8 cellular contexts compared by ENCODE assay signal in genomic region chr9:124415852-124416484, GRCh38. TPM values are rescaled to one million over a fixed set of nuclear protein-coding genes. Genes with fewer than 3 reads are reported as not detected.
DNase-seq lines count a peak whose midpoint lies in the region; ATAC-seq, FAIRE-seq and TF ChIP-seq lines count a peak whose summit lies in the region.

No MANE protein-coding gene starts in this region.

- TF ChIP-seq POLR2A in A549 (IDR thresholded peaks at IDR 0.05; ENCODE audit: low read length), result no peak

- H2AFZ ChIP-seq in GM23338, result no peak overlapping the region

- peaks cover 3% of the 10 kb centered on the region; the same call in 1 of the 2 replicates for H3F3A ChIP-seq in GM23338 (replicated peaks; ENCODE audit: low read depth)

- H4K20me1 ChIP-seq in GM23338 (replicated peaks; ENCODE audit: insufficient read depth), result peaks cover 3% of the 10 kb centered on the region; the same call in 1 of the 2 replicates

- WGBS in A549 (ENCODE audit: missing lambda C conversion rate), result 89% methylated on average over 17 of the region's 17 CpGs

- H3K9me3 Mint-ChIP-seq in GM23338, result no peaks in the 10 kb centered on the region
- peaks cover 3% of the 10 kb centered on the region for H3K9me3 Mint-ChIP-seq in activated naive CD8-positive, alpha-beta T cell treated with anti-CD3 and anti-CD28 coated beads, Interleukin-2, amount 50 U/mL, for 24 hours

- peaks cover 41% of the 10 kb centered on the region for H3K36me3 Mint-ChIP-seq in GM23338 (ENCODE audit: low read depth)
- peaks cover 38% of the 10 kb centered on the region for H3K36me3 Mint-ChIP-seq in activated naive CD8-positive, alpha-beta T cell treated with anti-CD3 and anti-CD28 coated beads, Interleukin-2, amount 50 U/mL, for 24 hours (ENCODE audit: low read depth)

- H3K9ac ChIP-seq in mucosa of rectum (ENCODE audit: low read depth in 1 of 2, low read length in 2 of 2), result no peak overlapping the region

- peaks cover 8% of the 10 kb centered on the region for H3K27me3 Mint-ChIP-seq in GM23338 (ENCODE audit: insufficient read depth, low read depth, poor library complexity)
- H3K27me3 Mint-ChIP-seq in activated naive CD8-positive, alpha-beta T cell treated with anti-CD3 and anti-CD28 coated beads, Interleukin-2, amount 50 U/mL, for 24 hours, result no peaks in the 10 kb centered on the region

- H3K27me3 ChIP-seq in GM23338 (ENCODE audit: insufficient read depth), result no peaks in the 10 kb centered on the region
- no peaks in the 10 kb centered on the region for H3K27me3 ChIP-seq in mucosa of rectum (ENCODE audit: control insufficient read depth in 2 of 2, insufficient read depth in 2 of 2, low read length in 2 of 2)

- peaks cover 34% of the 10 kb centered on the region for H3K4me1 ChIP-seq in A549
- peaks cover 6% of the 10 kb centered on the region; the same call in 1 of the 2 replicates for H3K4me1 ChIP-seq in GM23338 (ENCODE audit: insufficient read depth)
- H3K4me1 ChIP-seq in mucosa of rectum (ENCODE audit: control insufficient read depth in 2 of 2, insufficient read depth in 2 of 2, low read length in 2 of 2), result peaks cover 9 to 10% of the 10 kb centered on the region in 2 donors

- peak overlapping the region; percentile 99; the same call in 1 of the 3 replicates for H3K4me3 Mint-ChIP-seq in GM23338
- H3K4me3 Mint-ChIP-seq in activated naive CD8-positive, alpha-beta T cell treated with anti-CD3 and anti-CD28 coated beads, Interleukin-2, amount 50 U/mL, for 24 hours, result peak overlapping the region; percentile 98

- H3K27ac ChIP-seq in A549 (peak overlapping the region; percentile 46 to 64; a peak in 3 of 6 replicates), GM23338 (ENCODE audit: low read depth) (no peak overlapping the region), mucosa of rectum (ENCODE audit: low read depth in 2 of 2, low read length in 2 of 2) (no peak overlapping the region)

- CTCF ChIA-PET in A549 (lab: Yijun Ruan, JAX), result interaction anchor here (1.2 to 26.5 kb wide), 6 partner anchors 23 to 246 kb away, joined by 3 to 429 read pairs (median 6); no protein-coding TSS in a partner anchor

- 0 out of 3 replicates have a peak, but pooled peaks cover 3% of the 10 kb centered on the region for H3K9me3 ChIP-seq in A549
- no peaks in the 10 kb centered on the region for H3K9me3 ChIP-seq in mucosa of rectum (ENCODE audit: control insufficient read depth in 2 of 2, low read length in 2 of 2)

- H3K36me3 ChIP-seq in GM23338 (ENCODE audit: insufficient read depth) (peaks cover 31% of the 10 kb centered on the region), mucosa of rectum (ENCODE audit: control insufficient read depth in 2 of 2, insufficient read depth in 2 of 2, low read length in 2 of 2) (peaks cover 25 to 30% of the 10 kb centered on the region in 2 donors)

- FAIRE-seq in A549 (lab: Jason Lieb, UNC), result no peak

- peaks cover 11% of the 10 kb centered on the region for H3K4me1 Mint-ChIP-seq in GM23338
- H3K4me1 Mint-ChIP-seq in activated naive CD8-positive, alpha-beta T cell treated with anti-CD3 and anti-CD28 coated beads, Interleukin-2, amount 50 U/mL, for 24 hours, result peaks cover 41% of the 10 kb centered on the region

- no peak for TF ChIP-seq RAD21 in A549 (conservative IDR thresholded peaks at IDR 0.05 in 1 of 2, IDR thresholded peaks at IDR 0.05 in 1 of 2)

- no peak for TF ChIP-seq CTCF in A549 (IDR thresholded peaks at IDR 0.05)
- no peak for TF ChIP-seq CTCF in GM23338 (conservative IDR thresholded peaks at IDR 0.05; ENCODE audit: low read depth in 2 of 2)

- POLR2A ChIA-PET in A549 (lab: Yijun Ruan, JAX), result no interaction called here

- peaks cover 32% of the 10 kb centered on the region for H3K79me2 ChIP-seq in GM23338 (replicated peaks; ENCODE audit: insufficient read depth)

- no peak for TF ChIP-seq EP300 in A549 (IDR thresholded peaks at IDR 0.05)

- H3K4me3 ChIP-seq in A549 (peak overlapping the region; percentile 80), GM23338 (no peak overlapping the region), mucosa of rectum (ENCODE audit: low read length in 2 of 2) (peak overlapping the region; percentile 90 to 92)

- no peaks in the 10 kb centered on the region for H3K9me2 ChIP-seq in GM23338 (ENCODE audit: insufficient read depth)

- ATAC-seq in A549 (0 out of 6 replicates have a peak, but pooled peaks of 1 of the 2 experiments have one; percentile 4), GM23338 (peak; percentile 10; the same call in 2 of the 3 replicates), HG03039 (IDR thresholded peaks at IDR 0.05; ENCODE audit: unreplicated experiment) (no peak)
- no peak for ATAC-seq in activated naive CD8-positive, alpha-beta T cell treated with anti-CD3 and anti-CD28 coated beads, Interleukin-2, amount 50 U/mL, for 24 hours

- H3K4me2 ChIP-seq in A549 (peak overlapping the region; percentile 59; the same call in 2 of the 3 replicates), GM23338 (no peak overlapping the region)

- H3K27ac Mint-ChIP-seq in GM23338, result peak overlapping the region; percentile 90
- peak overlapping the region; percentile 98 for H3K27ac Mint-ChIP-seq in activated naive CD8-positive, alpha-beta T cell treated with anti-CD3 and anti-CD28 coated beads, Interleukin-2, amount 50 U/mL, for 24 hours

- DNase-seq in A549 (ENCODE audit: low read depth in 1 of 2, low spot score in 1 of 2), result no peak
- DNase-seq in GM23338 (ENCODE audit: low spot score), result peak; percentile 86
- no peak for DNase-seq in activated naive CD8-positive, alpha-beta T cell treated with anti-CD3 and anti-CD28 coated beads, Interleukin-2, amount 50 U/mL, for 24 hours
- DNase-seq in effector CD8-positive, alpha-beta T cell (lab: John Stamatoyannopoulos, UW), result no peak
- no peak for DNase-seq in NCI-H1105 (lab: John Stamatoyannopoulos, UW)
- DNase-seq in NCI-H510A treated with DMSO at 0.1 percent for 48 hours (lab: John Stamatoyannopoulos, UW), result no peak

TF ChIP-seq in A549, 52 proteins besides CTCF, POLR2A, EP300 and RAD21:
- TF ChIP-seq HEYL (CRISPR knock-in tag; IDR thresholded peaks at IDR 0.05) (no peak), NR3C1 (IDR thresholded peaks at IDR 0.05) (no peak), ZNF302 (CRISPR knock-in tag; IDR thresholded peaks at IDR 0.05) (no peak), FOXS1 (CRISPR knock-in tag; IDR thresholded peaks at IDR 0.05) (no peak), HOXB13 (CRISPR knock-in tag; IDR thresholded peaks at IDR 0.05; ENCODE audit: low read depth) (0 out of 2 replicates have a peak, but pooled peaks have one; percentile 13), BCL3 (IDR thresholded peaks at IDR 0.05) (no peak), MAX (IDR thresholded peaks at IDR 0.05) (no peak)

TF ChIP-seq in GM23338, 12 proteins besides CTCF, POLR2A, EP300 and RAD21 (continues in another document):
- TF ChIP-seq NANOG (IDR thresholded peaks at IDR 0.05; ENCODE audit: borderline replicate concordance), result no peak
- TF ChIP-seq, protein P1, sequence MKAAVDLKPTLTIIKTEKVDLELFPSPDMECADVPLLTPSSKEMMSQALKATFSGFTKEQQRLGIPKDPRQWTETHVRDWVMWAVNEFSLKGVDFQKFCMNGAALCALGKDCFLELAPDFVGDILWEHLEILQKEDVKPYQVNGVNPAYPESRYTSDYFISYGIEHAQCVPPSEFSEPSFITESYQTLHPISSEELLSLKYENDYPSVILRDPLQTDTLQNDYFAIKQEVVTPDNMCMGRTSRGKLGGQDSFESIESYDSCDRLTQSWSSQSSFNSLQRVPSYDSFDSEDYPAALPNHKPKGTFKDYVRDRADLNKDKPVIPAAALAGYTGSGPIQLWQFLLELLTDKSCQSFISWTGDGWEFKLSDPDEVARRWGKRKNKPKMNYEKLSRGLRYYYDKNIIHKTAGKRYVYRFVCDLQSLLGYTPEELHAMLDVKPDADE (IDR thresholded peaks at IDR 0.05), result no peak

RNA-seq across cellular contexts. Expression of gene PSMB7, which starts 0.7 kb away (rescaled TPM):
- 418 and 429 TPM in 2 replicates for polyA plus RNA-seq in A549 (2011; rRNA removed)
- 371 and 377 TPM in 2 replicates for polyA plus RNA-seq in A549 (2012; cell fraction: cytosol; rRNA removed)
- polyA plus RNA-seq in A549 (2012; cell fraction: nucleus; rRNA removed), result 156 and 229 TPM in 2 replicates
- 312 to 345 TPM (median 332 TPM) in 3 replicates for polyA plus RNA-seq in A549 (2017; fragmentation: RNase III; extraction: RNeasy Plus Mini Kit Qiagen cat#74134 plus additional on column Dnase treatment)
- polyA minus RNA-seq in A549 (2011; rRNA and poly(A)+ RNA removed), result 209 and 238 TPM in 2 replicates
- 255 and 364 TPM in 2 replicates for total RNA-seq in GM23338 (2014; rRNA removed; shearing (Covaris generic))
- 238 and 268 TPM in 2 replicates for polyA plus RNA-seq in GM23338 (2016; fragmentation: Nextera tagmentation; extraction: Ambion mirVana)

RNA-seq across cellular contexts. Expression of gene ADGRD2, which starts 34.3 kb away (rescaled TPM):
- polyA plus RNA-seq in A549 (2011; rRNA removed), result not detected in 2 replicates
- polyA plus RNA-seq in A549 (2012; cell fraction: cytosol; rRNA removed), result not detected in 2 replicates
- polyA plus RNA-seq in A549 (2012; cell fraction: nucleus; rRNA removed), result not detected in 2 replicates
- not detected in 3 replicates for polyA plus RNA-seq in A549 (2017; fragmentation: RNase III; extraction: RNeasy Plus Mini Kit Qiagen cat#74134 plus additional on column Dnase treatment)
- not detected in 2 replicates for polyA minus RNA-seq in A549 (2011; rRNA and poly(A)+ RNA removed)
- total RNA-seq in GM23338 (2014; rRNA removed; shearing (Covaris generic)), result 0.45 TPM in 1 of 2 replicates, not detected in the other
- 0.78 and 0.89 TPM in 2 replicates for polyA plus RNA-seq in GM23338 (2016; fragmentation: Nextera tagmentation; extraction: Ambion mirVana)

Comparison
In these comparisons a context has a peak if more than half of its experiments do, and no peak if none do; other contexts are left out.
1. H3K27ac ChIP-seq: peak in A549 (2 of 2); none in GM23338 (single experiment) and mucosa of rectum (0 of 2).